14 cellular contexts compared by ENCODE assay signal in the genomic region with DNA sequence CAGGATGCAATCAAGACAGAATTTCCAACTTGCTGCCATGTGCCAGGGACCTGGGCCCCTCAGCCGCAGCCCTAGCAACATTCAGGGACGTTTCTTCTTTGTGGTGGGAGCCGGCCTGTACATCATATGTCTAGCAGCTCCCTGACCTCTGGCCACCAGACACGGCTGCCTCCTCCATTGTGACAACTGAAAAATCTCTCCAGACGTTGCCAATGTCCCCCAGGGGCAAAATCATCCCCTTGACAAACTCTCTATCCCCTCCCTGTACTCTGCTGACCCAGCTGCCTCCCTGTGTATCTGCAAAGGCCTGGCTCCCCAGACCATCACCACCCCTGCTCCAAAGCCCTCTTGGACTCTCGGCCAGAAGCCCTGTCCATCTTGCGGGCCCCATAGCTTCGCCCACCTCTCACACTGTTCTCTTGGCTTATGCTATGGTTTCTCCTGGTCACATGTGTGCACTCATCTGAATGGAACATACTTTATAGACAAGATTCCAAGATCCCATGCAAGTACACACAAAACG. TPM values are rescaled to one million over a fixed set of nuclear protein-coding genes. Genes with fewer than 3 reads are reported as not detected.
DNase-seq lines count a peak whose midpoint lies in the region; ATAC-seq and TF ChIP-seq lines count a peak whose summit lies in the region.
"Had no signal": no experiment of that assay in that cellular context is flagged by ENCODE, and none has a peak within 500 bp of the region (broad histone marks: within the 10 kb centered on the region; RNA-seq: fewer than 3 reads in every experiment).

No MANE protein-coding gene starts in this region.

- no peaks in the 10 kb centered on the region for H3K9me2 ChIP-seq in OCI-LY7 (ENCODE audit: insufficient read depth, low read length)
- no peaks in the 10 kb centered on the region for H3K9me2 ChIP-seq in PC-9 (ENCODE audit: insufficient read depth)

- H3K36me3 Mint-ChIP-seq in CD8-positive, alpha-beta T cell: peaks cover 78% of the 10 kb centered on the region

- H4K20me1 ChIP-seq in OCI-LY7 (ENCODE audit: insufficient read depth, low read length) (no peaks in the 10 kb centered on the region), PC-9 (ENCODE audit: insufficient read depth) (peaks cover 3% of the 10 kb centered on the region; the same call in 1 of the 2 replicates)

- peaks cover 18% of the 10 kb centered on the region for H3K4me1 Mint-ChIP-seq in CD8-positive, alpha-beta T cell (ENCODE audit: low read depth)
- H3K4me1 Mint-ChIP-seq: H9 had no signal

- H3K79me1 ChIP-seq in trophoblast cell (ENCODE audit: low read length): peaks cover 8% of the 10 kb centered on the region

- no peak overlapping the region for H3K4ac ChIP-seq in trophoblast cell (ENCODE audit: low read depth, low read length)

- no peaks in the 10 kb centered on the region for H3K27me3 Mint-ChIP-seq in CD8-positive, alpha-beta T cell (ENCODE audit: low read depth)

- no peak overlapping the region for H4K8ac ChIP-seq in trophoblast cell (ENCODE audit: low read depth, low read length)

- no peak overlapping the region for H2AK5ac ChIP-seq in trophoblast cell (ENCODE audit: low read length)

- no peak overlapping the region for H4K91ac ChIP-seq in trophoblast cell (ENCODE audit: low read depth, low read length)

- H3K14ac ChIP-seq in trophoblast cell (ENCODE audit: low read length): no peak overlapping the region

- H4K12ac ChIP-seq in trophoblast cell (ENCODE audit: low read depth, low read length): no peak overlapping the region

- no TSS peak for BruUV-seq in OCI-LY7 (replicated peaks; lab: Mats Ljungman, UMichigan)
- BruUV-seq in PC-9 (replicated peaks; lab: Mats Ljungman, UMichigan): no TSS peak

- no CpG with 5 or more reads among the region's 9 CpGs for WGBS in trophoblast cell (ENCODE audit: extremely low coverage, insufficient coverage, insufficient read length)

- no peak overlapping the region for H3K27ac ChIP-seq in CD8-positive, alpha-beta T cell (ENCODE audit: low read depth, low read length)
- H3K27ac ChIP-seq in OCI-LY7 (ENCODE audit: low read depth, low read length, poor library complexity, severe bottlenecking) (peak overlapping the region; percentile 96), trophoblast cell (ENCODE audit: low read depth, low read length) (peak overlapping the region; percentile 35), PC-9 (no peak overlapping the region)
- H3K27ac ChIP-seq: parathyroid adenoma had no signal

- peaks cover 16% of the 10 kb centered on the region for H3K36me3 ChIP-seq in CD8-positive, alpha-beta T cell (ENCODE audit: insufficient read depth, low read length)
- H3K36me3 ChIP-seq in OCI-LY7 (ENCODE audit: insufficient read depth, low read length) (peaks cover 72% of the 10 kb centered on the region), trophoblast cell (ENCODE audit: control insufficient read depth in 1 of 2, insufficient read depth in 2 of 2, low read length in 2 of 2) (peaks cover 49 to 54% of the 10 kb centered on the region in 2 experiments), PC-9 (ENCODE audit: low read depth) (no peaks in the 10 kb centered on the region)

- no peak overlapping the region for H3K4me3 Mint-ChIP-seq in CD8-positive, alpha-beta T cell
- H3K4me3 Mint-ChIP-seq: H9 had no signal

- H3K4me2 ChIP-seq in OCI-LY7 (ENCODE audit: low read length) (peak overlapping the region; percentile 82), trophoblast cell (ENCODE audit: low read length) (peak overlapping the region; percentile 8), PC-9 (no peak overlapping the region)

- no peak for ATAC-seq in CD8-positive, alpha-beta T cell
- ATAC-seq in HG02981 (IDR thresholded peaks at IDR 0.05; ENCODE audit: unreplicated experiment): no peak

- no peak overlapping the region for H2BK120ac ChIP-seq in trophoblast cell (ENCODE audit: insufficient read depth, low read length, poor library complexity)

- no peak for TF ChIP-seq CTCF in CD8-positive, alpha-beta T cell (IDR thresholded peaks at IDR 0.05)
- no peak for TF ChIP-seq CTCF in OCI-LY7 (conservative IDR thresholded peaks at IDR 0.05; ENCODE audit: low read length)
- no peak for TF ChIP-seq CTCF in PC-9 (conservative IDR thresholded peaks at IDR 0.05)

- no peak overlapping the region for H3K23ac ChIP-seq in trophoblast cell (ENCODE audit: low read length)

- H3F3A ChIP-seq in PC-9 (ENCODE audit: insufficient read depth, low read depth): no peaks in the 10 kb centered on the region

- POLR2A ChIA-PET in CD8-positive, alpha-beta T cell (lab: Charles Lee): no interaction called here
- POLR2A ChIA-PET in OCI-LY7 (lab: Charles Lee) (interaction anchor here (0.8 kb wide), 1 partner anchor 9 kb away, joined by 3 read pairs; no protein-coding TSS in a partner anchor), PC-9 (lab: Charles Lee; ENCODE audit: unreplicated experiment) (no interaction called here)

- H3K27me3 ChIP-seq in CD8-positive, alpha-beta T cell (ENCODE audit: insufficient read depth, low read length): no peaks in the 10 kb centered on the region
- no peaks in the 10 kb centered on the region for H3K27me3 ChIP-seq in trophoblast cell (ENCODE audit: insufficient read depth, low read length)
- H3K27me3 ChIP-seq in PC-9 (ENCODE audit: insufficient read depth, low read depth): no peaks in the 10 kb centered on the region

- no peak overlapping the region for H3K9ac ChIP-seq in trophoblast cell (ENCODE audit: low read length)
- H3K9ac ChIP-seq: parathyroid adenoma had no signal

- H3K4me1 ChIP-seq in CD8-positive, alpha-beta T cell (ENCODE audit: insufficient read depth, low read length): no peaks in the 10 kb centered on the region
- peaks cover 100% of the 10 kb centered on the region for H3K4me1 ChIP-seq in OCI-LY7 (ENCODE audit: insufficient read depth, low read length, poor library complexity, severe bottlenecking)
- H3K4me1 ChIP-seq in trophoblast cell (ENCODE audit: control insufficient read depth in 1 of 2, insufficient read depth in 2 of 2, low read length in 2 of 2): peaks cover 35 to 54% of the 10 kb centered on the region in 2 experiments
- no peaks in the 10 kb centered on the region for H3K4me1 ChIP-seq in PC-9 (replicated peaks; ENCODE audit: insufficient read depth)
- H3K4me1 ChIP-seq: parathyroid adenoma had no signal

- H3K9me3 ChIP-seq in CD8-positive, alpha-beta T cell (ENCODE audit: low read length): no peaks in the 10 kb centered on the region
- H3K9me3 ChIP-seq in OCI-LY7 (ENCODE audit: low read length) (no peaks in the 10 kb centered on the region), trophoblast cell (ENCODE audit: insufficient read depth, low read depth, low read length) (peaks cover 6% of the 10 kb centered on the region), PC-9 (ENCODE audit: insufficient read depth, low read depth) (no peaks in the 10 kb centered on the region)

- H3K79me2 ChIP-seq in OCI-LY7 (ENCODE audit: insufficient read depth, low read depth, low read length) (peaks cover 56% of the 10 kb centered on the region), trophoblast cell (ENCODE audit: control insufficient read depth, insufficient read depth, low read length, poor library complexity) (peaks cover 4% of the 10 kb centered on the region), PC-9 (ENCODE audit: low read depth) (0 out of 2 replicates have a peak, but pooled peaks cover 2% of the 10 kb centered on the region)

- no peak overlapping the region for H2BK12ac ChIP-seq in trophoblast cell (ENCODE audit: low read length)

- H3K27ac Mint-ChIP-seq in CD8-positive, alpha-beta T cell: peak overlapping the region; percentile 53

- no peak overlapping the region for H2BK5ac ChIP-seq in trophoblast cell (ENCODE audit: low read depth, low read length, poor library complexity)

- intact Hi-C loops in CD8-positive, alpha-beta T cell (cut with DNase I, micrococcal nuclease): no loop called here
- intact Hi-C loops in OCI-LY7 (cut with micrococcal nuclease; ENCODE audit: unreplicated experiment): loop anchor here (5.0 to 10.0 kb wide), 2 partner anchors 238 to 541 kb away; no protein-coding TSS in a partner anchor
- intact Hi-C loops in PC-9 (cut with micrococcal nuclease; ENCODE audit: unreplicated experiment): loop anchor here (1.0 kb wide), 1 partner anchor 224 kb away; no protein-coding TSS in a partner anchor

- no peak overlapping the region for H3K4me3 ChIP-seq in CD8-positive, alpha-beta T cell (ENCODE audit: low read depth, low read length)
- H3K4me3 ChIP-seq in OCI-LY7 (ENCODE audit: low read depth, low read length, poor library complexity, severe bottlenecking): peak overlapping the region; percentile 56
- H3K4me3 ChIP-seq in trophoblast cell (ENCODE audit: low read depth, low read length): no peak overlapping the region
- no peak overlapping the region for H3K4me3 ChIP-seq in PC-9

- H3K18ac ChIP-seq in trophoblast cell (ENCODE audit: low read length): peak overlapping the region; percentile 38

- H2AFZ ChIP-seq in OCI-LY7 (ENCODE audit: low read length): no peak overlapping the region
- H2AFZ ChIP-seq in trophoblast cell (ENCODE audit: insufficient read depth, low read length, poor library complexity): no peak overlapping the region
- H2AFZ ChIP-seq in PC-9: no peak overlapping the region
- H2AFZ ChIP-seq: parathyroid adenoma had no signal

- peak in 1 of 7 experiments; percentile 21 for DNase-seq in CD8-positive, alpha-beta T cell
- DNase-seq in OCI-LY7 (ENCODE audit: low spot score) (no peak), epidermal melanocyte (ENCODE audit: insufficient read length, low spot score) (peak; percentile 17), trophoblast cell (no peak), iPS-NIHi11 (ENCODE audit: low spot score) (no peak), T-helper 9 cell (no peak), PC-9 (no peak)
- DNase-seq: activated CD4-positive, CD25-positive, alpha-beta regulatory T cell; dermis blood vessel endothelial cell; OCI-M1; SW 1271 had no signal

- CTCF ChIA-PET in CD8-positive, alpha-beta T cell (lab: Charles Lee): no interaction called here
- CTCF ChIA-PET in OCI-LY7 (lab: Charles Lee; ENCODE audit: unreplicated experiment) (no interaction called here), PC-9 (lab: Charles Lee) (no interaction called here)

- H3K9me3 Mint-ChIP-seq in CD8-positive, alpha-beta T cell: no peaks in the 10 kb centered on the region
- H3K9me3 Mint-ChIP-seq: H9 had no signal

RNA-seq across cellular contexts. Expression of gene BICD2, which starts 40.8 kb away (rescaled TPM):
- 10 to 100 TPM; 15.1 to 15.6 TPM for total RNA-seq in CD8-positive, alpha-beta T cell
- total RNA-seq in OCI-LY7 (2014; rRNA removed; shearing (Covaris generic)): 71.0 and 71.7 TPM in 2 replicates
- total RNA-seq in OCI-LY7 (2022) (46.5 and 53.9 TPM in 2 replicates), PC-9 (2021) (40.0 and 40.6 TPM in 2 replicates)
- 25.7 and 26.4 TPM in 2 replicates for polyA plus RNA-seq in trophoblast cell (2013)

RNA-seq across cellular contexts. Expression of gene IPPK, which starts 53.9 kb away (rescaled TPM):
- 10 to 100 TPM; 12.2 to 12.8 TPM for total RNA-seq in CD8-positive, alpha-beta T cell
- total RNA-seq in OCI-LY7 (2014; rRNA removed; shearing (Covaris generic)): 12.6 and 12.7 TPM in 2 replicates
- 10.3 and 12.0 TPM in 2 replicates for total RNA-seq in OCI-LY7 (2022)
- 7.8 and 8.4 TPM in 2 replicates for polyA plus RNA-seq in trophoblast cell (2013)
- 12.3 TPM in 2 replicates for total RNA-seq in PC-9 (2021)

Comparison
In these comparisons a context has a peak if more than half of its experiments do, and no peak if none do; other contexts are left out.
1. H3K27ac ChIP-seq: peak in OCI-LY7 (single experiment) and trophoblast cell (single experiment); none in CD8-positive, alpha-beta T cell (single experiment) and PC-9 (single experiment).
2. intact Hi-C loops: an anchor here in OCI-LY7 (5.0 to 10.0 kb wide) and PC-9 (1.0 kb wide); none called in CD8-positive, alpha-beta T cell.